ENCODE assay signal across 21 cellular contexts in the genomic region with DNA sequence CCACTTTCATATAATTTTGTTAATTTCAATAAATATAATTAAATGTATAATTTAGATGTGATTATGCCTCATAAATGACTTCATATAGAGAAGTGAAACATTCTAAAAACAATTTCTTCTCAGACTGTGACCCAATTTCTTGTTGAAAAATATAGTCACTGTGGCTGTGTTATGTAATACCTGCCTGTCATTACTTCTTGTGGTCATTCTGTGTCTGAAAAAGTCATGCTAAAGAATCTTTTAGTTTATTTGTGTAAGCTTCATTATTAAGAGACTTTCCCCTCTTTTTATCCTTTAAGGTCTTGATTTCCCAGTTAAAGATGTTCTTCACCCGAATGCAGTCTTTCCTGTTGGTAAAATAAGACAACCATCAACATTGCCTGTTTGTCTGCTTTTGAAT. TPM values are rescaled to one million over a fixed set of nuclear protein-coding genes. Genes with fewer than 3 reads are reported as not detected.
A peak's percentile ranks its signal among the peaks of the same experiment; 100 is the strongest.
DNase-seq lines count a peak whose midpoint lies in the region; TF ChIP-seq lines count a peak whose summit lies in the region.
"Had no signal": no experiment of that assay in that cellular context is flagged by ENCODE, and none has a peak within 500 bp of the region (broad histone marks: within the 10 kb centered on the region; RNA-seq: fewer than 3 reads in every experiment).

No MANE protein-coding gene starts in this region.

- peaks cover 29% of the 10 kb centered on the region for H3K4me1 Mint-ChIP-seq in chondrocyte (ENCODE audit: low read depth)
- no peaks in the 10 kb centered on the region for H3K4me1 Mint-ChIP-seq in Caco-2 (ENCODE audit: low read depth, unreplicated experiment)

- H3K9me3 Mint-ChIP-seq in chondrocyte (ENCODE audit: low read depth) (no peaks in the 10 kb centered on the region), Caco-2 (ENCODE audit: unreplicated experiment) (no peaks in the 10 kb centered on the region)
- H3K9me3 Mint-ChIP-seq: activated naive CD4-positive, alpha-beta T cell treated with anti-CD3 and anti-CD28 coated beads, Interleukin-2, amount 50 U/mL, for 24 hours; stimulated activated naive B cell treated with anti-CD40 and anti-IgM and Interleukin-4, amounts not matched to agents 10 μg/mL and 1 μg/mL and 100 μg/mL, for 72 hours had no signal

- CTCF ChIA-PET in Caco-2 (lab: Charles Lee): no interaction called here

- POLR2A ChIA-PET in Caco-2 (lab: Charles Lee): no interaction called here

- whole genome bisulfite sequencing in spleen, 5 donors: 49 to 80% (median 60%) methylated on average over 1 of the region's 1 CpG

- no TSS peak for BruUV-seq in Caco-2 (replicated peaks; lab: Mats Ljungman, UMichigan)

- TF ChIP-seq POLR2A in spleen (IDR thresholded peaks at IDR 0.05): no peak

- H3K36me3 Mint-ChIP-seq in chondrocyte (ENCODE audit: low read depth) (peaks cover 8% of the 10 kb centered on the region), Caco-2 (ENCODE audit: insufficient read depth, unreplicated experiment) (peaks cover 6% of the 10 kb centered on the region)

- intact Hi-C loops in spleen (cut with DNase I; ENCODE audit: low total_unique reads): no loop called here
- intact Hi-C loops in Caco-2 (cut with micrococcal nuclease; ENCODE audit: unreplicated experiment): no loop called here

- H3K27ac Mint-ChIP-seq in chondrocyte (ENCODE audit: unreplicated experiment) (peak overlapping the region; percentile 33), Caco-2 (ENCODE audit: unreplicated experiment) (no peak overlapping the region)
- H3K27ac Mint-ChIP-seq: stimulated activated naive B cell treated with anti-CD40 and anti-IgM and Interleukin-4, amounts not matched to agents 10 μg/mL and 1 μg/mL and 100 μg/mL, for 72 hours had no signal

- TF ChIP-seq CTCF in chondrocyte (IDR thresholded peaks at IDR 0.05): no peak
- TF ChIP-seq CTCF in spleen (IDR thresholded peaks at IDR 0.05 in 8 of 11, conservative IDR thresholded peaks at IDR 0.05 in 3 of 11): no peak
- TF ChIP-seq CTCF in Caco-2 (IDR thresholded peaks at IDR 0.05; ENCODE audit: insufficient read depth in 1 of 2, low read depth in 1 of 2, low read length in 1 of 2, severe bottlenecking in 1 of 2, unreplicated experiment in 1 of 2): no peak

- peak overlapping the region in 7 of 8 donors; percentile 6 to 77 (median 59) for H3K27ac ChIP-seq in spleen
- H3K27ac ChIP-seq: 22Rv1 had no signal

- DNase-seq in SIG-M5 treated with dmso at 0.1 percent for 504 hours (lab: John Stamatoyannopoulos, UW; ENCODE audit: unreplicated experiment): peak; percentile 77
- no peak for DNase-seq in SIG-M5 (lab: John Stamatoyannopoulos, UW)
- peak; percentile 15 for DNase-seq in LHCN-M2 (ENCODE audit: low read depth)
- DNase-seq in chondrocyte (ENCODE audit: low spot score): no peak
- no peak for DNase-seq in spleen
- DNase-seq in Caco-2: no peak
- no peak for DNase-seq in NCI-H82 treated with DMSO at 0.1 percent for 48 hours (lab: John Stamatoyannopoulos, UW; ENCODE audit: unreplicated experiment)
- no peak for DNase-seq in glomerular visceral epithelial cell (ENCODE audit: extremely low spot score)
- DNase-seq: activated CD4-positive, alpha-beta T cell treated with anti-CD3 and anti-CD28 coated beads for 1 hour; activated CD8-positive, alpha-beta memory T cell treated with anti-CD3 and anti-CD28 coated beads, Interleukin-2, amount 50 U/mL, for 4 hours; foreskin melanocyte; GDM1; mesendoderm; NCI-H187; NCI-H510A; occipital lobe; stimulated activated naive B cell treated with anti-CD40 and anti-IgM and Interleukin-4, amounts not matched to agents 10 μg/mL and 1 μg/mL and 100 μg/mL, for 72 hours; T-helper 2 cell had no signal

- H3K4me3 ChIP-seq in spleen (no peak overlapping the region), Caco-2 (ENCODE audit: low read depth, low read length) (no peak overlapping the region)
- H3K4me3 ChIP-seq: skin epidermis had no signal

- H3K27me3 ChIP-seq in spleen (replicated peaks in 1 of 7) (no peaks in the 10 kb centered on the region), Caco-2 (replicated peaks; ENCODE audit: control insufficient read depth, insufficient read depth, low read length) (no peaks in the 10 kb centered on the region)

- H3K4me3 Mint-ChIP-seq in chondrocyte (ENCODE audit: unreplicated experiment): no peak overlapping the region
- no peak overlapping the region for H3K4me3 Mint-ChIP-seq in Caco-2 (ENCODE audit: unreplicated experiment)
- H3K4me3 Mint-ChIP-seq: activated naive CD4-positive, alpha-beta T cell treated with anti-CD3 and anti-CD28 coated beads, Interleukin-2, amount 50 U/mL, for 24 hours; stimulated activated naive B cell treated with anti-CD40 and anti-IgM and Interleukin-4, amounts not matched to agents 10 μg/mL and 1 μg/mL and 100 μg/mL, for 72 hours had no signal

- H3K9me3 ChIP-seq in spleen (no peaks in the 10 kb centered on the region), Caco-2 (no peaks in the 10 kb centered on the region)

- peaks cover 0 to 86% (median 24%) of the 10 kb centered on the region in 6 donors for H3K4me1 ChIP-seq in spleen
- no peaks in the 10 kb centered on the region for H3K4me1 ChIP-seq in Caco-2

- H3K27me3 Mint-ChIP-seq in chondrocyte (ENCODE audit: low read depth) (no peaks in the 10 kb centered on the region), Caco-2 (ENCODE audit: insufficient read depth, unreplicated experiment) (no peaks in the 10 kb centered on the region)
- H3K27me3 Mint-ChIP-seq: activated naive CD4-positive, alpha-beta T cell treated with anti-CD3 and anti-CD28 coated beads, Interleukin-2, amount 50 U/mL, for 24 hours; stimulated activated naive B cell treated with anti-CD40 and anti-IgM and Interleukin-4, amounts not matched to agents 10 μg/mL and 1 μg/mL and 100 μg/mL, for 72 hours had no signal

- H3K36me3 ChIP-seq in spleen (peaks cover 0 to 36% (median 16%) of the 10 kb centered on the region in 6 donors), Caco-2 (ENCODE audit: control insufficient read depth, insufficient read depth, low read length) (no peaks in the 10 kb centered on the region; the same call in 1 of the 2 replicates)

RNA-seq across cellular contexts. Expression of a gene that starts 15.9 kb away (rescaled TPM):
- total RNA-seq in LHCN-M2 (2014; rRNA removed) (9.6 and 11.3 TPM in 2 replicates), chondrocyte (17.8 to 23.1 TPM (median 20.8 TPM) in 3 replicates), spleen (10 to 100 TPM; 36.5 to 61.0 (median 49.0) TPM), Caco-2 (2022) (14.9 and 16.8 TPM in 2 replicates)
- polyA plus RNA-seq in LHCN-M2 (2012): 4.1 TPM
- 1 to 10 TPM; 2.9 to 5.0 (median 3.1) TPM for polyA plus RNA-seq in spleen

Comparison
In these comparisons a context has a peak if more than half of its experiments do, and no peak if none do; other contexts are left out.
1. DNase-seq: peak in SIG-M5 treated with dmso at 0.1 percent for 504 hours (single experiment) and LHCN-M2 (single experiment); none in SIG-M5 (single experiment), chondrocyte (single experiment), spleen (single experiment), Caco-2 (0 of 2), NCI-H82 treated with DMSO at 0.1 percent for 48 hours (single experiment) and glomerular visceral epithelial cell (single experiment).